9 cellular contexts compared by ENCODE assay signal in the genomic region with DNA sequence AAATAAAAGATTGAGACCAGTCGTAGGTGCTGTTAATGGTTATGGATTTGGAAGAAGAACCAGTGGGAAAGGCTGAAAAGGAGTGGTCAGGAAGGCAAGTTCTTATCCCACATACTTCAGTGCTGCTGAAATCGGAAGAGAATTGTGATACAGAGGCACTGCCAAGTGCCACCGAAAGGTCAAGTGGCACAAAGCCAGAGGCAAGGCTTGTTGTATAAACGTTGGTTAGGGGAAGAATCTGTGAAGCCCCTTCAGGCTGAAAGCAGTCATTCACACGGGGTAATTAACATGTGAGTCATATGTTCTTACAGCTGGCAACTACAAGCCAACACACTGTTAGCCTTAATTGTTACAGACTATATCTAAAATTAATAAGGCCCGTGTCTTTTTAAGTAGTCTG. TPM values are rescaled to one million over a fixed set of nuclear protein-coding genes. Genes with fewer than 3 reads are reported as not detected.
DNase-seq lines count a peak whose midpoint lies in the region; TF ChIP-seq lines count a peak whose summit lies in the region.
"Had no signal": no experiment of that assay in that cellular context is flagged by ENCODE, and none has a peak within 500 bp of the region (broad histone marks: within the 10 kb centered on the region; RNA-seq: fewer than 3 reads in every experiment).

No MANE protein-coding gene starts in this region.

- no peak overlapping the region for H3K4me3 ChIP-seq in testis

- peaks cover 62% of the 10 kb centered on the region for H3K36me3 Mint-ChIP-seq in activated T-cell treated with anti-CD3 and anti-CD28 coated beads, Interleukin-2, amount 50 U/mL, for 24 hours (ENCODE audit: low read depth)
- peaks cover 3 to 10% (median 7%) of the 10 kb centered on the region in 3 donors for H3K36me3 Mint-ChIP-seq in immature natural killer cell

- no peak for TF ChIP-seq CTCF in testis (IDR thresholded peaks at IDR 0.05)

- no peaks in the 10 kb centered on the region for H3K9me3 Mint-ChIP-seq in activated T-cell treated with anti-CD3 and anti-CD28 coated beads, Interleukin-2, amount 50 U/mL, for 24 hours
- no peaks in the 10 kb centered on the region for H3K9me3 Mint-ChIP-seq in immature natural killer cell

- no peak for DNase-seq in activated T-cell treated with anti-CD3 and anti-CD28 coated beads, Interleukin-2, amount 50 U/mL, for 24 hours
- DNase-seq in activated T-cell treated with anti-CD3 and anti-CD28 coated beads, Interleukin-2, amount 50 U/mL, for 1 hour, result no peak
- DNase-seq in RPMI7951 (ENCODE audit: low read depth), result peak; percentile 88
- DNase-seq in foreskin melanocyte, result peak; percentile 95
- peak; percentile 31 for DNase-seq in testis
- DNase-seq in T1000 (lab: John Stamatoyannopoulos, UW), result no peak
- DNase-seq in stimulated activated CD4-positive, alpha-beta T cell treated with anti-CD3 and anti-CD28 coated beads, Interleukin-15, amount 100 ng/mL, for 24 hours, result no peak
- no peak for DNase-seq in immature natural killer cell

- 42 to 51% methylated on average over 6 of the region's 6 CpGs for WGBS in testis, 2 donors

- no peaks in the 10 kb centered on the region for H3K9me3 ChIP-seq in testis

- peaks cover 17% of the 10 kb centered on the region for H3K4me1 ChIP-seq in testis

- no peaks in the 10 kb centered on the region for H3K27me3 ChIP-seq in testis

- H3K4me3 Mint-ChIP-seq in activated T-cell treated with anti-CD3 and anti-CD28 coated beads, Interleukin-2, amount 50 U/mL, for 24 hours, result no peak overlapping the region
- no peak overlapping the region for H3K4me3 Mint-ChIP-seq in immature natural killer cell
- H3K4me3 Mint-ChIP-seq: B cell had no signal

- peaks cover 4% of the 10 kb centered on the region for H3K4me1 Mint-ChIP-seq in activated T-cell treated with anti-CD3 and anti-CD28 coated beads, Interleukin-2, amount 50 U/mL, for 24 hours (ENCODE audit: low read depth)
- H3K4me1 Mint-ChIP-seq in immature natural killer cell, result peaks cover 0 to 4% of the 10 kb centered on the region in 2 donors
- H3K4me1 Mint-ChIP-seq: B cell had no signal

- no peaks in the 10 kb centered on the region for H3K36me3 ChIP-seq in testis (ENCODE audit: low read depth, missing control alignments)

- intact Hi-C loops in testis (cut with DNase I; ENCODE audit: low total_unique reads), result no loop called here

- H3K27ac ChIP-seq in testis, result no peak overlapping the region

- H3K27ac Mint-ChIP-seq in activated T-cell treated with anti-CD3 and anti-CD28 coated beads, Interleukin-2, amount 50 U/mL, for 24 hours, result peak overlapping the region; percentile 9
- H3K27ac Mint-ChIP-seq in immature natural killer cell, result peak overlapping the region in 1 of 6 donors; percentile 23
- H3K27ac Mint-ChIP-seq: B cell had no signal

- TF ChIP-seq POLR2A in testis (IDR thresholded peaks at IDR 0.05), result no peak

- H3K27me3 Mint-ChIP-seq in activated T-cell treated with anti-CD3 and anti-CD28 coated beads, Interleukin-2, amount 50 U/mL, for 24 hours, result no peaks in the 10 kb centered on the region
- H3K27me3 Mint-ChIP-seq in immature natural killer cell (ENCODE audit: low read depth in 3 of 3), result peaks cover 0 to 2% (median 0%) of the 10 kb centered on the region in 3 donors
- H3K27me3 Mint-ChIP-seq: B cell had no signal

RNA-seq across cellular contexts. Expression of gene ZBTB40, which starts 48.8 kb away (rescaled TPM):
- total RNA-seq in RPMI7951 (2014; rRNA removed; shearing (Covaris generic)), result 11.1 and 11.4 TPM in 2 replicates
- 10 to 100 TPM; 28.1 to 28.6 TPM for total RNA-seq in testis
- polyA plus RNA-seq in testis (ENCODE audit: insufficient read depth, low read depth, low replicate concordance) (15.6 TPM), immature natural killer cell (1 to 10 TPM in 2 of 3 donors, not detected in 1; 1.3 to 7.5 TPM)

Comparison
In these comparisons a context has a peak if more than half of its experiments do, and no peak if none do; other contexts are left out.
1. DNase-seq: peak in RPMI7951 (single experiment), foreskin melanocyte (single experiment) and testis (single experiment); none in activated T-cell treated with anti-CD3 and anti-CD28 coated beads, Interleukin-2, amount 50 U/mL, for 24 hours (single experiment), activated T-cell treated with anti-CD3 and anti-CD28 coated beads, Interleukin-2, amount 50 U/mL, for 1 hour (single experiment), T1000 (single experiment), stimulated activated CD4-positive, alpha-beta T cell treated with anti-CD3 and anti-CD28 coated beads, Interleukin-15, amount 100 ng/mL, for 24 hours (single experiment) and immature natural killer cell (0 of 3).